ENCODE assay signal across 1 cellular context in genomic region chr12:46358325-46358700, GRCh38.
A peak's percentile ranks its signal among the peaks of the same experiment; 100 is the strongest.
TF ChIP-seq lines count a peak whose summit lies in the region.

No MANE protein-coding gene starts in this region.

TF ChIP-seq in HepG2, 621 proteins besides CTCF, POLR2A, EP300 and RAD21 (continued from another document and continues in another):
- TF ChIP-seq IRF9 (CRISPR knock-in tag; IDR thresholded peaks at IDR 0.05; ENCODE audit: borderline replicate concordance) = no peak
- TF ChIP-seq SATB2 (CRISPR knock-in tag; IDR thresholded peaks at IDR 0.05) = peak; percentile 35; the same call in 1 of the 2 replicates
- no peak for TF ChIP-seq FOXP1 (IDR thresholded peaks at IDR 0.05)
- TF ChIP-seq FOXP1 (CRISPR knock-in tag; IDR thresholded peaks at IDR 0.05) = 0 out of 2 replicates have a peak, but pooled peaks have one; percentile 22
- no peak for TF ChIP-seq ZNF556 (CRISPR knock-in tag; IDR thresholded peaks at IDR 0.05; ENCODE audit: borderline replicate concordance)
- TF ChIP-seq HOMEZ (CRISPR knock-in tag; IDR thresholded peaks at IDR 0.05; ENCODE audit: low read depth) = no peak
- no peak for TF ChIP-seq SIN3B (IDR thresholded peaks at IDR 0.05; ENCODE audit: low read length)
- no peak for TF ChIP-seq KAT8 (CRISPR knock-in tag; IDR thresholded peaks at IDR 0.05)
- TF ChIP-seq XRCC5 (optimal IDR thresholded peaks at IDR 0.05; ENCODE audit: low read length) = no peak
- TF ChIP-seq CREBL2 (CRISPR knock-in tag; IDR thresholded peaks at IDR 0.05; ENCODE audit: borderline replicate concordance) = no peak
- TF ChIP-seq MAFF (IDR thresholded peaks at IDR 0.05; ENCODE audit: low read depth, low read length) = no peak
- no peak for TF ChIP-seq ZNF326 (CRISPR knock-in tag; IDR thresholded peaks at IDR 0.05; ENCODE audit: borderline replicate concordance)
- no peak for TF ChIP-seq ADNP (CRISPR knock-in tag; IDR thresholded peaks at IDR 0.05)
- no peak for TF ChIP-seq NFYC (CRISPR knock-in tag; IDR thresholded peaks at IDR 0.05)
- no peak for TF ChIP-seq MIXL1 (CRISPR knock-in tag; IDR thresholded peaks at IDR 0.05)
- no peak for TF ChIP-seq NFIB (CRISPR knock-in tag; IDR thresholded peaks at IDR 0.05; ENCODE audit: borderline replicate concordance)
- TF ChIP-seq ZNF124 (CRISPR knock-in tag; IDR thresholded peaks at IDR 0.05) = no peak
- TF ChIP-seq ZNF280B (CRISPR knock-in tag; IDR thresholded peaks at IDR 0.05; ENCODE audit: borderline replicate concordance) = no peak
- TF ChIP-seq ZNF589 (CRISPR knock-in tag; conservative IDR thresholded peaks at IDR 0.05) = no peak
- TF ChIP-seq HNF4G (IDR thresholded peaks at IDR 0.05; ENCODE audit: borderline replicate concordance, low read depth, low read length) = no peak
- TF ChIP-seq HNF4G (CRISPR knock-in tag; IDR thresholded peaks at IDR 0.05; ENCODE audit: borderline replicate concordance, low read depth) = no peak
- no peak for TF ChIP-seq ZNF850 (CRISPR knock-in tag; conservative IDR thresholded peaks at IDR 0.05)
- no peak for TF ChIP-seq ZNF20 (CRISPR knock-in tag; IDR thresholded peaks at IDR 0.05)
- no peak for TF ChIP-seq CBX5 (CRISPR knock-in tag; IDR thresholded peaks at IDR 0.05; ENCODE audit: borderline replicate concordance)
- peak; percentile 9; the same call in 1 of the 2 replicates for TF ChIP-seq ZNF670 (CRISPR knock-in tag; IDR thresholded peaks at IDR 0.05; ENCODE audit: borderline replicate concordance)
- TF ChIP-seq KLF9 (CRISPR knock-in tag; IDR thresholded peaks at IDR 0.05; ENCODE audit: low read depth) = peak; percentile 17; the same call in 1 of the 2 replicates
- TF ChIP-seq RFXANK (CRISPR knock-in tag; IDR thresholded peaks at IDR 0.05) = no peak; the same call in 1 of the 2 replicates
- peak; percentile 84 for TF ChIP-seq HNRNPUL1 (IDR thresholded peaks at IDR 0.05; ENCODE audit: low read depth, low read length)
- no peak for TF ChIP-seq TARDBP (CRISPR knock-in tag; IDR thresholded peaks at IDR 0.05)
- TF ChIP-seq IKZF5 (CRISPR knock-in tag; IDR thresholded peaks at IDR 0.05) = no peak
- TF ChIP-seq ARID3A (IDR thresholded peaks at IDR 0.05; ENCODE audit: low read depth, low read length) = peak; percentile 34
- TF ChIP-seq KMT2B (CRISPR knock-in tag; IDR thresholded peaks at IDR 0.05) = 0 out of 2 replicates have a peak, but pooled peaks have one; percentile 0
- TF ChIP-seq ZNF788 (CRISPR knock-in tag; IDR thresholded peaks at IDR 0.05; ENCODE audit: borderline replicate concordance) = no peak
- TF ChIP-seq MYNN (CRISPR knock-in tag; IDR thresholded peaks at IDR 0.05; ENCODE audit: low read depth) = no peak
- TF ChIP-seq ZNF256 (CRISPR knock-in tag; conservative IDR thresholded peaks at IDR 0.05) = no peak
- no peak for TF ChIP-seq ZNF331 (CRISPR knock-in tag; IDR thresholded peaks at IDR 0.05)
- no peak for TF ChIP-seq ZNF773 (CRISPR knock-in tag; IDR thresholded peaks at IDR 0.05; ENCODE audit: borderline replicate concordance)
- no peak for TF ChIP-seq ARID2 (CRISPR knock-in tag; IDR thresholded peaks at IDR 0.05; ENCODE audit: borderline replicate concordance)
- TF ChIP-seq CEBPZ (IDR thresholded peaks at IDR 0.05; ENCODE audit: low read length) = no peak
- no peak for TF ChIP-seq SIX1 (CRISPR knock-in tag; IDR thresholded peaks at IDR 0.05; ENCODE audit: borderline replicate concordance)
- TF ChIP-seq SNAI1 (CRISPR knock-in tag; IDR thresholded peaks at IDR 0.05; ENCODE audit: borderline replicate concordance) = no peak
- TF ChIP-seq NBN (conservative IDR thresholded peaks at IDR 0.05) = no peak
- no peak for TF ChIP-seq MXD3 (CRISPR knock-in tag; IDR thresholded peaks at IDR 0.05)
- TF ChIP-seq ZNF33A (CRISPR knock-in tag; IDR thresholded peaks at IDR 0.05; ENCODE audit: borderline replicate concordance) = no peak
- TF ChIP-seq ZNF263 (CRISPR knock-in tag; IDR thresholded peaks at IDR 0.05) = no peak
- TF ChIP-seq ETS1 (CRISPR knock-in tag; IDR thresholded peaks at IDR 0.05) = no peak
- no peak for TF ChIP-seq ZNF781 (CRISPR knock-in tag; IDR thresholded peaks at IDR 0.05; ENCODE audit: borderline replicate concordance, not compliant biosample characterization)
- TF ChIP-seq ZHX1 (CRISPR knock-in tag; IDR thresholded peaks at IDR 0.05; ENCODE audit: low read depth) = no peak
